23 cellular contexts compared by ENCODE assay signal in genomic region chr7:115032986-115033385, GRCh38.
DNase-seq lines count a peak whose midpoint lies in the region; ATAC-seq and TF ChIP-seq lines count a peak whose summit lies in the region.
"Had no signal": no experiment of that assay in that cellular context is flagged by ENCODE, and none has a peak within 500 bp of the region (broad histone marks: within the 10 kb centered on the region; RNA-seq: fewer than 3 reads in every experiment).

No MANE protein-coding gene starts in this region.

- H3K27me3 Mint-ChIP-seq in type B pancreatic cell = no peaks in the 10 kb centered on the region
- no peaks in the 10 kb centered on the region for H3K27me3 Mint-ChIP-seq in CD4-positive, alpha-beta T cell
- H3K27me3 Mint-ChIP-seq: IgD-negative memory B cell had no signal

- intact Hi-C loops in CD4-positive, alpha-beta T cell (cut with DNase I, micrococcal nuclease) = no loop called here

- H3K36me3 Mint-ChIP-seq in type B pancreatic cell = no peaks in the 10 kb centered on the region
- H3K36me3 Mint-ChIP-seq in CD4-positive, alpha-beta T cell (ENCODE audit: low read depth) = no peaks in the 10 kb centered on the region
- H3K36me3 Mint-ChIP-seq: CD8-positive, alpha-beta T cell had no signal

- H3K27ac Mint-ChIP-seq in type B pancreatic cell = no peak overlapping the region
- H3K27ac Mint-ChIP-seq in CD4-positive, alpha-beta T cell = no peak overlapping the region
- H3K27ac Mint-ChIP-seq: CD8-positive, alpha-beta T cell; IgD-negative memory B cell had no signal

- H3K4me1 Mint-ChIP-seq in type B pancreatic cell (ENCODE audit: unreplicated experiment) = peaks cover 5% of the 10 kb centered on the region
- H3K4me1 Mint-ChIP-seq in CD4-positive, alpha-beta T cell (ENCODE audit: low read depth) = no peaks in the 10 kb centered on the region

- no peaks in the 10 kb centered on the region for H3K27me3 ChIP-seq in CD4-positive, alpha-beta T cell (ENCODE audit: control insufficient read depth, insufficient read depth, low read length)
- H3K27me3 ChIP-seq: BLaER1 treated with 17β-estradiol and CSF1 and Interleukin-3, amounts not matched to agents 10 nM and 100 nM had no signal

- CTCF ChIA-PET in CD4-positive, alpha-beta T cell (lab: Charles Lee) = no interaction called here

- DNase-seq in DMS53 (lab: John Stamatoyannopoulos, UW) = peak; percentile 8
- no peak for DNase-seq in DMS53 treated with DMSO at 0.1 percent for 48 hours (lab: John Stamatoyannopoulos, UW; ENCODE audit: unreplicated experiment)
- DNase-seq in SK-MEL-5 (ENCODE audit: low read depth, low spot score) = peak; percentile 19
- peak; percentile 51 for DNase-seq in fibroblast of villous mesenchyme (ENCODE audit: low read depth)
- DNase-seq in type B pancreatic cell (ENCODE audit: extremely low spot score, unreplicated experiment) = no peak
- no peak for DNase-seq in CD4-positive, alpha-beta T cell
- DNase-seq: 8988T; CD8-positive, alpha-beta T cell; DMS79; GOT3; NCI-H1105; NCI-H146; NCI-H2029; NCI-H226; NCI-H510A treated with DMSO at 0.1 percent for 48 hours; NCI-H774; NK-92 treated with Interleukin-12 subunit alpha and Interleukin-12 subunit beta, amount 100 ng/mL, for 24 hours; SIG-M5 had no signal

- no peak overlapping the region for H3K27ac ChIP-seq in CD4-positive, alpha-beta T cell (ENCODE audit: low read depth, low read length)
- H3K27ac ChIP-seq: BLaER1 treated with 17β-estradiol and CSF1 and Interleukin-3, amounts not matched to agents 10 nM and 100 nM had no signal

- no peak overlapping the region for H3K4me3 ChIP-seq in fibroblast of villous mesenchyme (ENCODE audit: low read depth, low read length)
- H3K4me3 ChIP-seq: BLaER1 treated with 17β-estradiol and CSF1 and Interleukin-3, amounts not matched to agents 10 nM and 100 nM had no signal

- in situ Hi-C loops in SK-MEL-5 (cut with HindIII; ENCODE audit: low pct_unique_long_range_greater_than_20kb, low sequenced_read_pairs) = no loop called here

- no peaks in the 10 kb centered on the region for H3K9me3 Mint-ChIP-seq in type B pancreatic cell
- H3K9me3 Mint-ChIP-seq in CD4-positive, alpha-beta T cell = no peaks in the 10 kb centered on the region
- H3K9me3 Mint-ChIP-seq: CD8-positive, alpha-beta T cell; IgD-negative memory B cell had no signal

- peak; percentile 15 for TF ChIP-seq CTCF in fibroblast of villous mesenchyme (IDR thresholded peaks at IDR 0.05; ENCODE audit: insufficient read depth, low read depth, low read length)
- peak; percentile 66 for TF ChIP-seq CTCF in type B pancreatic cell (conservative IDR thresholded peaks at IDR 0.05)
- no peak for TF ChIP-seq CTCF in CD4-positive, alpha-beta T cell (IDR thresholded peaks at IDR 0.05)

- POLR2A ChIA-PET in CD4-positive, alpha-beta T cell (lab: Charles Lee) = no interaction called here

- H3K9me3 ChIP-seq in CD4-positive, alpha-beta T cell (ENCODE audit: control insufficient read depth, low read length) = no peaks in the 10 kb centered on the region
- H3K9me3 ChIP-seq: BLaER1 treated with 17β-estradiol and CSF1 and Interleukin-3, amounts not matched to agents 10 nM and 100 nM had no signal

- no peak overlapping the region for H3K4me3 Mint-ChIP-seq in type B pancreatic cell
- H3K4me3 Mint-ChIP-seq in CD4-positive, alpha-beta T cell = no peak overlapping the region
- H3K4me3 Mint-ChIP-seq: CD8-positive, alpha-beta T cell; IgD-negative memory B cell had no signal

- ATAC-seq in GM19395 (IDR thresholded peaks at IDR 0.05; ENCODE audit: unreplicated experiment) (no peak), GM21576 (IDR thresholded peaks at IDR 0.05; ENCODE audit: unreplicated experiment) (no peak)
- no peak for ATAC-seq in CD4-positive, alpha-beta T cell (ENCODE audit: poor library complexity)
- ATAC-seq: CD8-positive, alpha-beta T cell; Panc1 had no signal

Comparison
In these comparisons a context has a peak if more than half of its experiments do, and no peak if none do; other contexts are left out.
1. DNase-seq: peak in DMS53 (single experiment), SK-MEL-5 (single experiment) and fibroblast of villous mesenchyme (single experiment); none in DMS53 treated with DMSO at 0.1 percent for 48 hours (single experiment), type B pancreatic cell (single experiment) and CD4-positive, alpha-beta T cell (0 of 10).